In genomic region chr2:137964066-137964858, GRCh38 we compare ENCODE assay signal across 1 cellular context.
TF ChIP-seq lines count a peak whose summit lies in the region.

HNMT (plus strand) TSS chr2:137964473; CDS start chr2:137964492, 19 bp downstream.

TF ChIP-seq in K562, 482 proteins besides CTCF, POLR2A, EP300 and RAD21 (continued from another document and continues in another):
- TF ChIP-seq EHMT2 (IDR thresholded peaks at IDR 0.05) (no peak), HSF4 (CRISPR knock-in tag; IDR thresholded peaks at IDR 0.05; ENCODE audit: borderline replicate concordance) (no peak), SP1 (CRISPR knock-in tag; IDR thresholded peaks at IDR 0.05) (no peak), ZNF121 (CRISPR knock-in tag; conservative IDR thresholded peaks at IDR 0.05) (no peak), ZBTB2 (IDR thresholded peaks at IDR 0.05) (peak; percentile 71; the same call in 1 of the 2 replicates), ZSCAN32 (CRISPR knock-in tag; IDR thresholded peaks at IDR 0.05) (no peak), BHLHE40 (IDR thresholded peaks at IDR 0.05; ENCODE audit: low read length) (no peak), PATZ1 (CRISPR knock-in tag; IDR thresholded peaks at IDR 0.05; ENCODE audit: borderline replicate concordance) (no peak), TAF15 (IDR thresholded peaks at IDR 0.05; ENCODE audit: low read depth, low read length) (no peak), HMG20A (CRISPR knock-in tag; conservative IDR thresholded peaks at IDR 0.05) (no peak), KDM4B (IDR thresholded peaks at IDR 0.05; ENCODE audit: borderline replicate concordance in 2 of 2, low read depth in 1 of 2) (no peak), NR4A1 (CRISPR knock-in tag; IDR thresholded peaks at IDR 0.05) (no peak), NR4A1 (tag; IDR thresholded peaks at IDR 0.05) (no peak), LCOR (CRISPR knock-in tag; IDR thresholded peaks at IDR 0.05) (no peak), ETS2 (tag; IDR thresholded peaks at IDR 0.05; ENCODE audit: borderline replicate concordance, poor library complexity, severe bottlenecking) (no peak), GABPB2 (CRISPR knock-in tag; conservative IDR thresholded peaks at IDR 0.05) (no peak), CHD7 (IDR thresholded peaks at IDR 0.05; ENCODE audit: low read depth, low read length) (no peak), NCOA6 (IDR thresholded peaks at IDR 0.05) (no peak), WHSC1 (IDR thresholded peaks at IDR 0.05; ENCODE audit: low read length) (no peak)
- TF ChIP-seq, protein P1, sequence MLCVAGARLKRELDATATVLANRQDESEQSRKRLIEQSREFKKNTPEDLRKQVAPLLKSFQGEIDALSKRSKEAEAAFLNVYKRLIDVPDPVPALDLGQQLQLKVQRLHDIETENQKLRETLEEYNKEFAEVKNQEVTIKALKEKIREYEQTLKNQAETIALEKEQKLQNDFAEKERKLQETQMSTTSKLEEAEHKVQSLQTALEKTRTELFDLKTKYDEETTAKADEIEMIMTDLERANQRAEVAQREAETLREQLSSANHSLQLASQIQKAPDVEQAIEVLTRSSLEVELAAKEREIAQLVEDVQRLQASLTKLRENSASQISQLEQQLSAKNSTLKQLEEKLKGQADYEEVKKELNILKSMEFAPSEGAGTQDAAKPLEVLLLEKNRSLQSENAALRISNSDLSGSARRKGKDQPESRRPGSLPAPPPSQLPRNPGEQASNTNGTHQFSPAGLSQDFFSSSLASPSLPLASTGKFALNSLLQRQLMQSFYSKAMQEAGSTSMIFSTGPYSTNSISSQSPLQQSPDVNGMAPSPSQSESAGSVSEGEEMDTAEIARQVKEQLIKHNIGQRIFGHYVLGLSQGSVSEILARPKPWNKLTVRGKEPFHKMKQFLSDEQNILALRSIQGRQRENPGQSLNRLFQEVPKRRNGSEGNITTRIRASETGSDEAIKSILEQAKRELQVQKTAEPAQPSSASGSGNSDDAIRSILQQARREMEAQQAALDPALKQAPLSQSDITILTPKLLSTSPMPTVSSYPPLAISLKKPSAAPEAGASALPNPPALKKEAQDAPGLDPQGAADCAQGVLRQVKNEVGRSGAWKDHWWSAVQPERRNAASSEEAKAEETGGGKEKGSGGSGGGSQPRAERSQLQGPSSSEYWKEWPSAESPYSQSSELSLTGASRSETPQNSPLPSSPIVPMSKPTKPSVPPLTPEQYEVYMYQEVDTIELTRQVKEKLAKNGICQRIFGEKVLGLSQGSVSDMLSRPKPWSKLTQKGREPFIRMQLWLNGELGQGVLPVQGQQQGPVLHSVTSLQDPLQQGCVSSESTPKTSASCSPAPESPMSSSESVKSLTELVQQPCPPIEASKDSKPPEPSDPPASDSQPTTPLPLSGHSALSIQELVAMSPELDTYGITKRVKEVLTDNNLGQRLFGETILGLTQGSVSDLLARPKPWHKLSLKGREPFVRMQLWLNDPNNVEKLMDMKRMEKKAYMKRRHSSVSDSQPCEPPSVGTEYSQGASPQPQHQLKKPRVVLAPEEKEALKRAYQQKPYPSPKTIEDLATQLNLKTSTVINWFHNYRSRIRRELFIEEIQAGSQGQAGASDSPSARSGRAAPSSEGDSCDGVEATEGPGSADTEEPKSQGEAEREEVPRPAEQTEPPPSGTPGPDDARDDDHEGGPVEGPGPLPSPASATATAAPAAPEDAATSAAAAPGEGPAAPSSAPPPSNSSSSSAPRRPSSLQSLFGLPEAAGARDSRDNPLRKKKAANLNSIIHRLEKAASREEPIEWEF (CRISPR knock-in tag; IDR thresholded peaks at IDR 0.05): no peak
- TF ChIP-seq, protein P2, sequence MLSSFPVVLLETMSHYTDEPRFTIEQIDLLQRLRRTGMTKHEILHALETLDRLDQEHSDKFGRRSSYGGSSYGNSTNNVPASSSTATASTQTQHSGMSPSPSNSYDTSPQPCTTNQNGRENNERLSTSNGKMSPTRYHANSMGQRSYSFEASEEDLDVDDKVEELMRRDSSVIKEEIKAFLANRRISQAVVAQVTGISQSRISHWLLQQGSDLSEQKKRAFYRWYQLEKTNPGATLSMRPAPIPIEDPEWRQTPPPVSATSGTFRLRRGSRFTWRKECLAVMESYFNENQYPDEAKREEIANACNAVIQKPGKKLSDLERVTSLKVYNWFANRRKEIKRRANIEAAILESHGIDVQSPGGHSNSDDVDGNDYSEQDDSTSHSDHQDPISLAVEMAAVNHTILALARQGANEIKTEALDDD (IDR thresholded peaks at IDR 0.05): no peak
- TF ChIP-seq, protein P3, sequence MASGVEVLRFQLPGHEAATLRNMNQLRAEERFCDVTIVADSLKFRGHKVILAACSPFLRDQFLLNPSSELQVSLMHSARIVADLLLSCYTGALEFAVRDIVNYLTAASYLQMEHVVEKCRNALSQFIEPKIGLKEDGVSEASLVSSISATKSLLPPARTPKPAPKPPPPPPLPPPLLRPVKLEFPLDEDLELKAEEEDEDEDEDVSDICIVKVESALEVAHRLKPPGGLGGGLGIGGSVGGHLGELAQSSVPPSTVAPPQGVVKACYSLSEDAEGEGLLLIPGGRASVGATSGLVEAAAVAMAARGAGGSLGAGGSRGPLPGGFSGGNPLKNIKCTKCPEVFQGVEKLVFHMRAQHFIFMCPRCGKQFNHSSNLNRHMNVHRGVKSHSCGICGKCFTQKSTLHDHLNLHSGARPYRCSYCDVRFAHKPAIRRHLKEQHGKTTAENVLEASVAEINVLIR (CRISPR knock-in tag; IDR thresholded peaks at IDR 0.05): no peak
- TF ChIP-seq, protein P4, sequence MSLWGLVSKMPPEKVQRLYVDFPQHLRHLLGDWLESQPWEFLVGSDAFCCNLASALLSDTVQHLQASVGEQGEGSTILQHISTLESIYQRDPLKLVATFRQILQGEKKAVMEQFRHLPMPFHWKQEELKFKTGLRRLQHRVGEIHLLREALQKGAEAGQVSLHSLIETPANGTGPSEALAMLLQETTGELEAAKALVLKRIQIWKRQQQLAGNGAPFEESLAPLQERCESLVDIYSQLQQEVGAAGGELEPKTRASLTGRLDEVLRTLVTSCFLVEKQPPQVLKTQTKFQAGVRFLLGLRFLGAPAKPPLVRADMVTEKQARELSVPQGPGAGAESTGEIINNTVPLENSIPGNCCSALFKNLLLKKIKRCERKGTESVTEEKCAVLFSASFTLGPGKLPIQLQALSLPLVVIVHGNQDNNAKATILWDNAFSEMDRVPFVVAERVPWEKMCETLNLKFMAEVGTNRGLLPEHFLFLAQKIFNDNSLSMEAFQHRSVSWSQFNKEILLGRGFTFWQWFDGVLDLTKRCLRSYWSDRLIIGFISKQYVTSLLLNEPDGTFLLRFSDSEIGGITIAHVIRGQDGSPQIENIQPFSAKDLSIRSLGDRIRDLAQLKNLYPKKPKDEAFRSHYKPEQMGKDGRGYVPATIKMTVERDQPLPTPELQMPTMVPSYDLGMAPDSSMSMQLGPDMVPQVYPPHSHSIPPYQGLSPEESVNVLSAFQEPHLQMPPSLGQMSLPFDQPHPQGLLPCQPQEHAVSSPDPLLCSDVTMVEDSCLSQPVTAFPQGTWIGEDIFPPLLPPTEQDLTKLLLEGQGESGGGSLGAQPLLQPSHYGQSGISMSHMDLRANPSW (CRISPR knock-in tag; IDR thresholded peaks at IDR 0.05): no peak
